8 cellular contexts compared by ENCODE assay signal in the genomic region with DNA sequence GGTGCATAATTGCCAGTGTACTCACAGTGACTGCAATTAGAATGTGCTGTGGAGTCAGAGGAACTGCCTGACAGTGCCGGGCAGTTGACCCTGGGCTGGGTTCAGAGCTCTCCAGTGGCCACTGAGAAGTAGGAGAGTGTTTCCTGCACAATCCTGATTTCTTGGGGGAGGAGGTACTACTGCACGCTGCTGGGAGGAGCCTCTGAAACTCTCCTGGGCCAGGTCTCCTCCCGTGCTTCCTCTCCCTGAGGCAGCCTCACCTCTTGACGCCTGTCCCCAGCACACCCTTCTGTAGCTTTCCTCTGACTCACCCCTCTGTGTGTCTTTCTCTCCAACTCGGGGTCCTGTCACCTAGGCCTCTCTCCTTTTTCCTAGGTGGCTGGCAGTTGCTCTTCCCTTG.
DNase-seq lines count a peak whose midpoint lies in the region; ATAC-seq and TF ChIP-seq lines count a peak whose summit lies in the region.
"Not testable (repeated sequence)": the region's sequence is repeated elsewhere in the genome, so short reads cannot be mapped to it uniquely, and the experiment has no call there.

No MANE protein-coding gene starts in this region.

- no CpG with 5 or more reads among the region's 5 CpGs for WGBS in trophoblast cell (ENCODE audit: extremely low coverage, insufficient coverage, insufficient read length)

- not testable (repeated sequence) for H3K36me3 ChIP-seq in colonic mucosa; left lung; trophoblast cell (ENCODE audit: control insufficient read depth in 1 of 2, insufficient read depth in 2 of 2, low read length in 2 of 2); upper lobe of right lung

- not testable (repeated sequence) for H3K79me1 ChIP-seq in trophoblast cell (ENCODE audit: low read length)

- not testable (repeated sequence) for H2AFZ ChIP-seq in trophoblast cell (ENCODE audit: insufficient read depth, low read length, poor library complexity)

- not testable (repeated sequence) for H3K4me3 ChIP-seq in colonic mucosa; left lung; trophoblast cell (ENCODE audit: low read depth, low read length); upper lobe of right lung

- not testable (repeated sequence) for BruUV-seq in Calu3 (replicated peaks; lab: Mats Ljungman, UMichigan)

- POLR2A ChIA-PET in activated B cell treated with CpG ODN at 0.5 μM for 24 hours (lab: Charles Lee): not testable (repeated sequence)

- H3K4me2 ChIP-seq in trophoblast cell (ENCODE audit: low read length): not testable (repeated sequence)

- H3K36me3 Mint-ChIP-seq in Calu3 (ENCODE audit: insufficient read depth, unreplicated experiment); activated B cell treated with CpG ODN at 0.5 μM for 24 hours (ENCODE audit: low read depth): not testable (repeated sequence)

- H3K9ac ChIP-seq in colonic mucosa (ENCODE audit: low read depth in 2 of 2, low read length in 2 of 2); trophoblast cell (ENCODE audit: low read length): not testable (repeated sequence)

- peak overlapping the region; percentile 58 for H3K27ac Mint-ChIP-seq in Calu3 (ENCODE audit: unreplicated experiment)
- peak overlapping the region; percentile 18 for H3K27ac Mint-ChIP-seq in activated B cell treated with CpG ODN at 0.5 μM for 24 hours

- not testable (repeated sequence) for H3K4ac ChIP-seq in trophoblast cell (ENCODE audit: low read depth, low read length)

- H3K27me3 Mint-ChIP-seq in Calu3 (ENCODE audit: unreplicated experiment); activated B cell treated with CpG ODN at 0.5 μM for 24 hours: not testable (repeated sequence)

- H4K12ac ChIP-seq in trophoblast cell (ENCODE audit: low read depth, low read length): not testable (repeated sequence)

- H2BK120ac ChIP-seq in trophoblast cell (ENCODE audit: insufficient read depth, low read length, poor library complexity): not testable (repeated sequence)

- H2BK12ac ChIP-seq in trophoblast cell (ENCODE audit: low read length): not testable (repeated sequence)

- not testable (repeated sequence) for H3K27me3 ChIP-seq in colonic mucosa; left lung; trophoblast cell (ENCODE audit: insufficient read depth, low read length); upper lobe of right lung

- H3K4me1 Mint-ChIP-seq in Calu3 (ENCODE audit: low read depth, unreplicated experiment) (peaks cover 17% of the 10 kb centered on the region), activated B cell treated with CpG ODN at 0.5 μM for 24 hours (peaks cover 12% of the 10 kb centered on the region)

- not testable (repeated sequence) for H3K27ac ChIP-seq in colonic mucosa; left lung; trophoblast cell (ENCODE audit: low read depth, low read length); upper lobe of right lung

- not testable (repeated sequence) for H3K79me2 ChIP-seq in trophoblast cell (ENCODE audit: control insufficient read depth, insufficient read depth, low read length, poor library complexity)

- H2AK5ac ChIP-seq in trophoblast cell (ENCODE audit: low read length): not testable (repeated sequence)

- TF ChIP-seq CTCF in Calu3 (IDR thresholded peaks at IDR 0.05; ENCODE audit: unreplicated experiment); activated B cell treated with CpG ODN at 0.5 μM for 24 hours (IDR thresholded peaks at IDR 0.05); colonic mucosa (IDR thresholded peaks at IDR 0.05); left lung (IDR thresholded peaks at IDR 0.05); upper lobe of right lung (IDR thresholded peaks at IDR 0.05): not testable (repeated sequence)

- H3K18ac ChIP-seq in trophoblast cell (ENCODE audit: low read length): not testable (repeated sequence)

- H3K4me3 Mint-ChIP-seq in Calu3 (ENCODE audit: low read depth, unreplicated experiment); activated B cell treated with CpG ODN at 0.5 μM for 24 hours: not testable (repeated sequence)

- not testable (repeated sequence) for H4K8ac ChIP-seq in trophoblast cell (ENCODE audit: low read depth, low read length)

- not testable (repeated sequence) for H3K23ac ChIP-seq in trophoblast cell (ENCODE audit: low read length)

- not testable (repeated sequence) for H3K9me3 ChIP-seq in colonic mucosa; left lung; trophoblast cell (ENCODE audit: insufficient read depth, low read depth, low read length); upper lobe of right lung

- CTCF ChIA-PET in Calu3 (lab: Charles Lee); activated B cell treated with CpG ODN at 0.5 μM for 24 hours (lab: Charles Lee): not testable (repeated sequence)

- not testable (repeated sequence) for H3K4me1 ChIP-seq in colonic mucosa; left lung; trophoblast cell (ENCODE audit: control insufficient read depth in 1 of 2, insufficient read depth in 2 of 2, low read length in 2 of 2); upper lobe of right lung

- not testable (repeated sequence) for ATAC-seq in activated B cell treated with CpG ODN at 0.5 μM for 24 hours (ENCODE audit: low read depth)
- peak; percentile 92 for ATAC-seq in left lung
- peak; percentile 90 for ATAC-seq in upper lobe of right lung

- DNase-seq in Calu3: peak; percentile 67
- DNase-seq in M059J (ENCODE audit: low read depth): peak; percentile 71
- not testable (repeated sequence) for DNase-seq in activated B cell treated with CpG ODN at 0.5 μM for 24 hours, upper lobe of right lung
- DNase-seq in activated effector memory CD4-positive, alpha-beta T cell treated with anti-CD3 and anti-CD28 coated beads, Interleukin-2, amount 50 U/mL, for 16 hours: peak; percentile 73
- DNase-seq in colonic mucosa: peak; percentile 45
- peak in 1 of 2 donors; percentile 52 for DNase-seq in left lung
- peak; percentile 13 to 27 for DNase-seq in trophoblast cell

- intact Hi-C loops in Calu3 (cut with micrococcal nuclease; ENCODE audit: unreplicated experiment); activated B cell treated with CpG ODN at 0.5 μM for 24 hours (cut with micrococcal nuclease); colonic mucosa (cut with DNase I); left lung (cut with DNase I); upper lobe of right lung (cut with DNase I): not testable (repeated sequence)

- H3K9me3 Mint-ChIP-seq in Calu3 (ENCODE audit: low read depth, unreplicated experiment); activated B cell treated with CpG ODN at 0.5 μM for 24 hours: not testable (repeated sequence)

- not testable (repeated sequence) for H4K91ac ChIP-seq in trophoblast cell (ENCODE audit: low read depth, low read length)

- not testable (repeated sequence) for H3K14ac ChIP-seq in trophoblast cell (ENCODE audit: low read length)

- not testable (repeated sequence) for H2BK5ac ChIP-seq in trophoblast cell (ENCODE audit: low read depth, low read length, poor library complexity)
